In genomic region chr11:103257360-103257759, GRCh38 we compare ENCODE assay signal across 9 cellular contexts.
A peak's percentile ranks its signal among the peaks of the same experiment; 100 is the strongest.
DNase-seq lines count a peak whose midpoint lies in the region; ATAC-seq, FAIRE-seq and TF ChIP-seq lines count a peak whose summit lies in the region.
"Had no signal": no experiment of that assay in that cellular context is flagged by ENCODE, and none has a peak within 500 bp of the region (broad histone marks: within the 10 kb centered on the region; RNA-seq: fewer than 3 reads in every experiment).

No MANE protein-coding gene starts in this region.

- no peaks in the 10 kb centered on the region for H3K4me1 ChIP-seq in cardiac muscle cell (ENCODE audit: low read depth)
- H3K4me1 ChIP-seq in heart left ventricle, result no peaks in the 10 kb centered on the region
- H3K4me1 ChIP-seq in OCI-LY1 (ENCODE audit: insufficient read depth, low read length, severe bottlenecking), result no peaks in the 10 kb centered on the region
- no peaks in the 10 kb centered on the region for H3K4me1 ChIP-seq in endothelial cell of umbilical vein (ENCODE audit: control insufficient read depth, extremely low read depth, insufficient read depth, low read length)
- H3K4me1 ChIP-seq in upper lobe of right lung, result no peaks in the 10 kb centered on the region
- no peaks in the 10 kb centered on the region for H3K4me1 ChIP-seq in naive thymus-derived CD4-positive, alpha-beta T cell (ENCODE audit: control insufficient read depth in 2 of 2, insufficient read depth in 2 of 2, low read length in 2 of 2)

- H3K9me1 ChIP-seq in endothelial cell of umbilical vein (replicated peaks; ENCODE audit: control insufficient read depth, extremely low read depth, insufficient read depth, low read length), result no peaks in the 10 kb centered on the region

- H2AFZ ChIP-seq in OCI-LY1 (ENCODE audit: low read length), result no peak overlapping the region
- H2AFZ ChIP-seq in endothelial cell of umbilical vein (ENCODE audit: low read depth, low read length), result no peak overlapping the region

- H3K4me3 ChIP-seq in cardiac muscle cell, result no peak overlapping the region
- H3K4me3 ChIP-seq in heart left ventricle, result no peak overlapping the region
- no peak overlapping the region for H3K4me3 ChIP-seq in OCI-LY1 (ENCODE audit: low read depth, low read length, poor library complexity, severe bottlenecking)
- H3K4me3 ChIP-seq in endothelial cell of umbilical vein (replicated peaks in 1 of 3; ENCODE audit: insufficient read depth in 1 of 3, low read depth in 1 of 3, low read length in 3 of 3), result no peak overlapping the region
- no peak overlapping the region for H3K4me3 ChIP-seq in upper lobe of right lung
- no peak overlapping the region for H3K4me3 ChIP-seq in naive thymus-derived CD4-positive, alpha-beta T cell (ENCODE audit: low read length)
- no peak overlapping the region for H3K4me3 ChIP-seq in MG63

- peaks cover 0 to 6% (median 0%) of the 10 kb centered on the region in 5 donors for H3K36me3 Mint-ChIP-seq in naive thymus-derived CD4-positive, alpha-beta T cell

- ATAC-seq in heart left ventricle (no peak), upper lobe of right lung (no peak)
- no peak for ATAC-seq in naive thymus-derived CD4-positive, alpha-beta T cell

- no TSS peak for BruUV-seq in endothelial cell of umbilical vein (replicated peaks; lab: Mats Ljungman, UMichigan)

- no peak overlapping the region for H3K27ac ChIP-seq in cardiac muscle cell
- no peak overlapping the region for H3K27ac ChIP-seq in heart left ventricle
- H3K27ac ChIP-seq in OCI-LY1 (ENCODE audit: low read depth, low read length, poor library complexity, severe bottlenecking), result no peak overlapping the region
- H3K27ac ChIP-seq in endothelial cell of umbilical vein (ENCODE audit: insufficient read depth, low read depth, low read length), result no peak overlapping the region
- H3K27ac ChIP-seq in upper lobe of right lung, result no peak overlapping the region
- no peak overlapping the region for H3K27ac ChIP-seq in naive thymus-derived CD4-positive, alpha-beta T cell (ENCODE audit: low read depth, low read length)

- H3K4me3 Mint-ChIP-seq in naive thymus-derived CD4-positive, alpha-beta T cell, result no peak overlapping the region

- CTCF ChIA-PET in endothelial cell of umbilical vein (lab: Charles Lee), result interaction anchor here (0.7 to 5.4 kb wide), 17 partner anchors 9 to 891 kb away, joined by 3 to 36 read pairs (median 4); no protein-coding TSS in a partner anchor
- CTCF ChIA-PET in naive thymus-derived CD4-positive, alpha-beta T cell (lab: Charles Lee), result no interaction called here

- H3K9me3 ChIP-seq in cardiac muscle cell (ENCODE audit: low read depth) (no peaks in the 10 kb centered on the region), heart left ventricle (no peaks in the 10 kb centered on the region), OCI-LY1 (ENCODE audit: low read length) (no peaks in the 10 kb centered on the region), endothelial cell of umbilical vein (replicated peaks; ENCODE audit: control insufficient read depth, insufficient read depth, low read length) (no peaks in the 10 kb centered on the region), upper lobe of right lung (no peaks in the 10 kb centered on the region), MG63 (no peaks in the 10 kb centered on the region)
- H3K9me3 ChIP-seq in naive thymus-derived CD4-positive, alpha-beta T cell (ENCODE audit: control insufficient read depth in 2 of 3, low read length in 3 of 3), result no peaks in the 10 kb centered on the region

- no peak overlapping the region for H3K9ac ChIP-seq in OCI-LY1 (ENCODE audit: low read length)
- H3K9ac ChIP-seq in endothelial cell of umbilical vein (replicated peaks; ENCODE audit: extremely low read depth, insufficient read depth, low read length), result no peak overlapping the region

- intact Hi-C loops in heart left ventricle (cut with DNase I) (loop anchor here in 2 of 10 donors (5.0 kb wide), 1 partner anchor 345 kb away; no protein-coding TSS in a partner anchor), endothelial cell of umbilical vein (cut with micrococcal nuclease) (loop anchor here (1.0 kb wide), 4 partner anchors 281 to 425 kb away; no protein-coding TSS in a partner anchor), upper lobe of right lung (cut with DNase I) (no loop called here)
- intact Hi-C loops in naive thymus-derived CD4-positive, alpha-beta T cell (cut with micrococcal nuclease), result no loop called here

- H3F3A ChIP-seq in OCI-LY1 (ENCODE audit: insufficient read depth, low read length), result no peaks in the 10 kb centered on the region

- no peaks in the 10 kb centered on the region for H3K9me2 ChIP-seq in OCI-LY1 (ENCODE audit: low read depth, low read length)

- H3K27ac Mint-ChIP-seq in naive thymus-derived CD4-positive, alpha-beta T cell, result no peak overlapping the region

- FAIRE-seq in endothelial cell of umbilical vein (lab: Jason Lieb, UNC), result no peak

- TF ChIP-seq CTCF in cardiac muscle cell (IDR thresholded peaks at IDR 0.05; ENCODE audit: low read depth, low read length), result peak; percentile 40
- peak in 3 of 12 donors; percentile 18 to 27 (median 25) for TF ChIP-seq CTCF in heart left ventricle (IDR thresholded peaks at IDR 0.05)
- peak; percentile 37; the same call in 1 of the 2 replicates for TF ChIP-seq CTCF in OCI-LY1 (IDR thresholded peaks at IDR 0.05; ENCODE audit: low read length)
- peak in 1 of 2 donors; percentile 32 for TF ChIP-seq CTCF in endothelial cell of umbilical vein (IDR thresholded peaks at IDR 0.05; ENCODE audit: extremely low read depth in 1 of 2, insufficient read depth in 1 of 2, low read depth in 1 of 2, low read length in 2 of 2)
- peak; percentile 22 for TF ChIP-seq CTCF in upper lobe of right lung (IDR thresholded peaks at IDR 0.05)

- H3K9me3 Mint-ChIP-seq in naive thymus-derived CD4-positive, alpha-beta T cell, result no peaks in the 10 kb centered on the region

- no peaks in the 10 kb centered on the region for H3K27me3 Mint-ChIP-seq in naive thymus-derived CD4-positive, alpha-beta T cell

- H3K27me3 ChIP-seq in cardiac muscle cell (no peaks in the 10 kb centered on the region), heart left ventricle (no peaks in the 10 kb centered on the region), OCI-LY1 (ENCODE audit: insufficient read depth, low read length) (no peaks in the 10 kb centered on the region), endothelial cell of umbilical vein (ENCODE audit: control insufficient read depth in 2 of 2, insufficient read depth in 2 of 2, low read length in 2 of 2) (no peaks in the 10 kb centered on the region), upper lobe of right lung (no peaks in the 10 kb centered on the region), MG63 (no peaks in the 10 kb centered on the region)
- H3K27me3 ChIP-seq in naive thymus-derived CD4-positive, alpha-beta T cell (ENCODE audit: control insufficient read depth in 2 of 2, insufficient read depth in 2 of 2, low read length in 2 of 2), result no peaks in the 10 kb centered on the region

- dilution Hi-C loops in endothelial cell of umbilical vein (cut with MboI; ENCODE audit: extremely low pct_ligation_motif_present, low sequenced_read_pairs), result no loop called here

- peak; percentile 6 to 37 for DNase-seq in cardiac muscle cell (ENCODE audit: low read depth in 1 of 2, low spot score in 1 of 2)
- no peak for DNase-seq in heart left ventricle
- peak; percentile 60 for DNase-seq in endothelial cell of umbilical vein (ENCODE audit: low read depth, low spot score)
- DNase-seq in upper lobe of right lung, result no peak
- DNase-seq in naive thymus-derived CD4-positive, alpha-beta T cell, result no peak
- DNase-seq in activated CD4-positive, CD25-positive, alpha-beta regulatory T cell treated with anti-CD3 and anti-CD28 coated beads, Interleukin-2, amount 50 U/mL, for 72 hours, result no peak
- DNase-seq in MG63, result no peak
- DNase-seq: effector memory CD4-positive, alpha-beta T cell had no signal

- H3K36me3 ChIP-seq in cardiac muscle cell (no peaks in the 10 kb centered on the region), heart left ventricle (peaks cover 0 to 73% (median 8%) of the 10 kb centered on the region in 9 donors), OCI-LY1 (ENCODE audit: insufficient read depth, low read length) (no peaks in the 10 kb centered on the region), endothelial cell of umbilical vein (ENCODE audit: control insufficient read depth in 2 of 2, extremely low read depth in 1 of 2, insufficient read depth in 2 of 2, low read length in 2 of 2) (no peaks in the 10 kb centered on the region), upper lobe of right lung (peaks cover 22% of the 10 kb centered on the region), MG63 (peaks cover 11% of the 10 kb centered on the region; the same call in 1 of the 2 replicates)
- H3K36me3 ChIP-seq in naive thymus-derived CD4-positive, alpha-beta T cell (ENCODE audit: control insufficient read depth in 2 of 3, insufficient read depth in 3 of 3, low read length in 3 of 3), result no peaks in the 10 kb centered on the region

- H3K4me1 Mint-ChIP-seq in naive thymus-derived CD4-positive, alpha-beta T cell, result no peaks in the 10 kb centered on the region

- 71 to 82% (median 78%) methylated on average over 4 of the region's 4 CpGs for WGBS in heart left ventricle, 4 donors

- POLR2A ChIA-PET in endothelial cell of umbilical vein (lab: Charles Lee), result no interaction called here
- POLR2A ChIA-PET in naive thymus-derived CD4-positive, alpha-beta T cell (lab: Charles Lee), result no interaction called here

- TF ChIP-seq POLR2A in heart left ventricle (IDR thresholded peaks at IDR 0.05) (no peak), endothelial cell of umbilical vein (IDR thresholded peaks at IDR 0.05; ENCODE audit: low read depth, low read length) (no peak)

- no peaks in the 10 kb centered on the region for H4K20me1 ChIP-seq in OCI-LY1 (ENCODE audit: insufficient read depth, low read length)
- H4K20me1 ChIP-seq in endothelial cell of umbilical vein (replicated peaks; ENCODE audit: control insufficient read depth, extremely low read depth, insufficient read depth, low read length), result no peaks in the 10 kb centered on the region

- H3K79me2 ChIP-seq in OCI-LY1 (ENCODE audit: insufficient read depth, low read length), result no peaks in the 10 kb centered on the region
- no peaks in the 10 kb centered on the region for H3K79me2 ChIP-seq in endothelial cell of umbilical vein (ENCODE audit: control insufficient read depth, insufficient read depth, low read length)

- H3K4me2 ChIP-seq in OCI-LY1 (ENCODE audit: low read length), result no peak overlapping the region
- no peak overlapping the region for H3K4me2 ChIP-seq in endothelial cell of umbilical vein (ENCODE audit: insufficient read depth, low read length)

TF ChIP-seq in endothelial cell of umbilical vein, 7 proteins besides CTCF, POLR2A, EP300 and RAD21 (continues in another document):
- no peak for TF ChIP-seq EZH2 (IDR thresholded peaks at IDR 0.05; ENCODE audit: borderline replicate concordance, low read depth, low read length, severe bottlenecking)
- TF ChIP-seq POLR2AphosphoS5 (IDR thresholded peaks at IDR 0.05; ENCODE audit: insufficient read depth, low read depth, low read length), result no peak
- TF ChIP-seq GATA2 (IDR thresholded peaks at IDR 0.05; ENCODE audit: insufficient read depth, insufficient read length, low read depth, low read length), result no peak
- no peak for TF ChIP-seq JUN (IDR thresholded peaks at IDR 0.05; ENCODE audit: borderline replicate concordance, insufficient read depth, insufficient read length, low read depth)

Comparison
In these comparisons a context has a peak if more than half of its experiments do, and no peak if none do; other contexts are left out.
1. DNase-seq: peak in cardiac muscle cell (2 of 2) and endothelial cell of umbilical vein (single experiment); none in heart left ventricle (0 of 5), upper lobe of right lung (single experiment), naive thymus-derived CD4-positive, alpha-beta T cell (0 of 9), activated CD4-positive, CD25-positive, alpha-beta regulatory T cell treated with anti-CD3 and anti-CD28 coated beads, Interleukin-2, amount 50 U/mL, for 72 hours (single experiment) and MG63 (single experiment).